Comparison of ENCODE assay signal across 17 cellular contexts in genomic region chrX:120795301-120795700, GRCh38.
A peak's percentile ranks its signal among the peaks of the same experiment; 100 is the strongest.
DNase-seq lines count a peak whose midpoint lies in the region; ATAC-seq and TF ChIP-seq lines count a peak whose summit lies in the region.
"Had no signal": no experiment of that assay in that cellular context is flagged by ENCODE, and none has a peak within 500 bp of the region (broad histone marks: within the 10 kb centered on the region; RNA-seq: fewer than 3 reads in every experiment).

No MANE protein-coding gene starts in this region.

- H3K36me3 ChIP-seq in ACC112 (ENCODE audit: insufficient read depth, low read length), result no peaks in the 10 kb centered on the region

- CTCF ChIA-PET in activated CD8-positive, alpha-beta T cell treated with anti-CD3 and anti-CD28 coated beads for 36 hours (lab: Charles Lee), result no interaction called here

- no peak overlapping the region for H2AFZ ChIP-seq in ACC112 (ENCODE audit: low read length, unreplicated experiment)

- no peaks in the 10 kb centered on the region for H3K27me3 Mint-ChIP-seq in activated CD8-positive, alpha-beta T cell treated with anti-CD3 and anti-CD28 coated beads for 36 hours
- H3K27me3 Mint-ChIP-seq in type B pancreatic cell, result no peaks in the 10 kb centered on the region

- H3K4me1 Mint-ChIP-seq in activated CD8-positive, alpha-beta T cell treated with anti-CD3 and anti-CD28 coated beads for 36 hours (ENCODE audit: low read depth), result peaks cover 28% of the 10 kb centered on the region
- H3K4me1 Mint-ChIP-seq in type B pancreatic cell (ENCODE audit: unreplicated experiment), result no peaks in the 10 kb centered on the region

- no peak for ATAC-seq in activated CD8-positive, alpha-beta T cell treated with anti-CD3 and anti-CD28 coated beads for 36 hours

- H3K27ac Mint-ChIP-seq in activated CD8-positive, alpha-beta T cell treated with anti-CD3 and anti-CD28 coated beads for 36 hours, result no peak overlapping the region
- H3K27ac Mint-ChIP-seq in type B pancreatic cell, result no peak overlapping the region

- no peaks in the 10 kb centered on the region for H3K9me3 Mint-ChIP-seq in activated CD8-positive, alpha-beta T cell treated with anti-CD3 and anti-CD28 coated beads for 36 hours
- no peaks in the 10 kb centered on the region for H3K9me3 Mint-ChIP-seq in type B pancreatic cell

- H3K27ac ChIP-seq in ACC112 (ENCODE audit: low read depth, low read length), result peak overlapping the region; percentile 50

- no peak overlapping the region for H3K4me3 Mint-ChIP-seq in activated CD8-positive, alpha-beta T cell treated with anti-CD3 and anti-CD28 coated beads for 36 hours
- no peak overlapping the region for H3K4me3 Mint-ChIP-seq in type B pancreatic cell

- H3K27me3 ChIP-seq in ACC112 (ENCODE audit: insufficient read depth, low read length), result no peaks in the 10 kb centered on the region

- peaks cover 29% of the 10 kb centered on the region for H3K4me1 ChIP-seq in ACC112 (ENCODE audit: control insufficient read depth, insufficient read depth, low read length, unreplicated experiment)

- intact Hi-C loops in activated CD8-positive, alpha-beta T cell treated with anti-CD3 and anti-CD28 coated beads for 36 hours (cut with micrococcal nuclease), result no loop called here

- DNase-seq in GM03348 (ENCODE audit: low spot score) (peak; percentile 7), astrocyte of the hippocampus (ENCODE audit: low read depth, low spot score) (peak; percentile 16), fibroblast of mammary gland (ENCODE audit: low read depth) (peak; percentile 43), DMS79 treated with DMSO at 0.1 percent for 48 hours (lab: John Stamatoyannopoulos, UW) (no peak), type B pancreatic cell (ENCODE audit: extremely low spot score, unreplicated experiment) (no peak)
- DNase-seq in activated CD8-positive, alpha-beta T cell treated with anti-CD3 and anti-CD28 coated beads for 36 hours, result no peak
- no peak for DNase-seq in activated CD4-positive, CD25-positive, alpha-beta regulatory T cell (lab: John Stamatoyannopoulos, UW)
- DNase-seq: AML-193, COR-L47, H7, IMR-90, Karpas-422, NCI-H187, NCI-H446, RPMI8226 had no signal

- no peak overlapping the region for H3K4me3 ChIP-seq in ACC112 (ENCODE audit: low read depth, low read length)
- no peak overlapping the region for H3K4me3 ChIP-seq in fibroblast of mammary gland (ENCODE audit: control insufficient read depth, low read depth, low read length)

- H3K36me3 Mint-ChIP-seq in activated CD8-positive, alpha-beta T cell treated with anti-CD3 and anti-CD28 coated beads for 36 hours (ENCODE audit: low read depth), result no peaks in the 10 kb centered on the region
- no peaks in the 10 kb centered on the region for H3K36me3 Mint-ChIP-seq in type B pancreatic cell
- H3K36me3 Mint-ChIP-seq: CD14-positive monocyte had no signal

- POLR2A ChIA-PET in activated CD8-positive, alpha-beta T cell treated with anti-CD3 and anti-CD28 coated beads for 36 hours (lab: Charles Lee), result no interaction called here

- H3K79me2 ChIP-seq in ACC112 (ENCODE audit: control insufficient read depth, insufficient read depth, low read length, unreplicated experiment), result no peaks in the 10 kb centered on the region

- TF ChIP-seq CTCF in fibroblast of mammary gland (conservative IDR thresholded peaks at IDR 0.05; ENCODE audit: control insufficient read depth, insufficient read depth, low read depth, low read length) (no peak), type B pancreatic cell (conservative IDR thresholded peaks at IDR 0.05) (no peak)
- TF ChIP-seq CTCF in activated CD8-positive, alpha-beta T cell treated with anti-CD3 and anti-CD28 coated beads for 36 hours (IDR thresholded peaks at IDR 0.05), result no peak

Comparison
In these comparisons a context has a peak if more than half of its experiments do, and no peak if none do; other contexts are left out.
1. DNase-seq: peak in GM03348 (single experiment), astrocyte of the hippocampus (single experiment) and fibroblast of mammary gland (single experiment); none in activated CD8-positive, alpha-beta T cell treated with anti-CD3 and anti-CD28 coated beads for 36 hours (single experiment), DMS79 treated with DMSO at 0.1 percent for 48 hours (single experiment), activated CD4-positive, CD25-positive, alpha-beta regulatory T cell (0 of 4) and type B pancreatic cell (single experiment).